Comparison of ENCODE assay signal across 23 cellular contexts in the genomic region with DNA sequence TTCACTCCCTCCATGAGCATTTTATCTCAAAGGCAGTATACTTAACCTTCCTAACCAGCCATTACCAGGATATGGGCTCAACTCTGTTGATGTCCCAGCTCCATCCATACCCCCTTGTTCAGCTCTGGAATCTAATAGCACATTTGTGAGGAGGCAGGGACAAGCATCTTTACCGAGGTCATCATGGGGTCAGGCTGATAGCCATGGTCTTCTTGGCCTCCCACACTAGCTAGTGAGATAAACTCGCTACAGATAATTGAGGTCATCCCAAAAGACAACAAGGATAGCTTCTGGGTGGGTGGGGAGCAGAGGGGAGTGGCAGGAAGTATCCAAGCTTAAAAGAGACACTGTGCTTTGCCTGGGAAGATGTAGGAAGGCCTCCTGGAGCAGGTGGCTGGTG.
"Had no signal": no experiment of that assay in that cellular context is flagged by ENCODE, and none has a peak within 500 bp of the region (broad histone marks: within the 10 kb centered on the region; RNA-seq: fewer than 3 reads in every experiment).

No MANE protein-coding gene starts in this region.

- H3K4me3 ChIP-seq: adrenal gland, ascending aorta, heart right ventricle, mucosa of descending colon, stomach, suprapubic skin, vagina had no signal

- H3K9me3 ChIP-seq: adrenal gland, ascending aorta, heart right ventricle, mucosa of descending colon, stomach, suprapubic skin, vagina had no signal

- H3K36me3 ChIP-seq: adrenal gland, ascending aorta, suprapubic skin, vagina had no signal

- H3K27me3 ChIP-seq: adrenal gland, ascending aorta, stomach, suprapubic skin, vagina had no signal

- DNase-seq: activated CD4-positive, alpha-beta T cell treated with anti-CD3 and anti-CD28 coated beads, Interleukin-2, amount 50 U/mL, for 1 hour; activated CD4-positive, CD25-positive, alpha-beta regulatory T cell treated with anti-CD3 and anti-CD28 coated beads, Interleukin-2, amount 50 U/mL, for 72 hours; activated CD8-positive, alpha-beta T cell treated with anti-CD3 and anti-CD28 coated beads, Interleukin-2, amount 10 ng/mL, durations not matched to agents 7 days and 5 days; adrenal gland; cerebellar nuclear complex; cortex of kidney; heart right ventricle; islet precursor cell; left cardiac atrium; mucosa of descending colon; occipital lobe; posterior cingulate gyrus; stimulated activated CD4-positive, alpha-beta T cell treated with anti-CD3 and anti-CD28 coated beads, Interleukin-12 subunit alpha, Interleukin-12 subunit beta, amount 100 ng/mL, for 4 hours; stimulated activated CD4-positive, alpha-beta T cell treated with anti-CD3 and anti-CD28 coated beads, Interleukin-4, amount 100 ng/mL, for 4 hours; stomach had no signal

- H3K27me3 Mint-ChIP-seq: type B pancreatic cell had no signal

- H3K9me3 Mint-ChIP-seq: activated T-helper 17 cell treated with anti-CD3 and anti-CD28 coated beads, Interleukin-2, amount 50 U/mL, for 72 hours; T-helper 2 cell treated with Interferon-gamma antibody and Interleukin-4, amounts not matched to agents 5 μg/mL and 100 μg/mL, for 36 hours; type B pancreatic cell had no signal

- H3K27ac Mint-ChIP-seq: activated CD8-positive, alpha-beta T cell treated with anti-CD3 and anti-CD28 coated beads, Interleukin-2, amount 10 ng/mL, durations not matched to agents 7 days and 5 days; activated naive CD8-positive, alpha-beta T cell; activated T-helper 17 cell treated with anti-CD3 and anti-CD28 coated beads, Interleukin-2, amount 50 U/mL, for 72 hours; T-helper 2 cell treated with Interferon-gamma antibody and Interleukin-4, amounts not matched to agents 5 μg/mL and 100 μg/mL, for 36 hours; type B pancreatic cell had no signal

- ATAC-seq: activated CD8-positive, alpha-beta T cell treated with anti-CD3 and anti-CD28 coated beads, Interleukin-2, amount 10 ng/mL, durations not matched to agents 7 days and 5 days; activated T-helper 17 cell treated with anti-CD3 and anti-CD28 coated beads, Interleukin-2, amount 50 U/mL, for 72 hours; heart right ventricle; left cardiac atrium; mucosa of descending colon had no signal

- H3K27ac ChIP-seq: adrenal gland, ascending aorta, heart right ventricle, stomach, suprapubic skin, vagina, VCaP had no signal

- H3K4me3 Mint-ChIP-seq: activated CD8-positive, alpha-beta T cell treated with anti-CD3 and anti-CD28 coated beads, Interleukin-2, amount 10 ng/mL, durations not matched to agents 7 days and 5 days; activated naive CD8-positive, alpha-beta T cell; activated T-helper 17 cell treated with anti-CD3 and anti-CD28 coated beads, Interleukin-2, amount 50 U/mL, for 72 hours; T-helper 2 cell treated with Interferon-gamma antibody and Interleukin-4, amounts not matched to agents 5 μg/mL and 100 μg/mL, for 36 hours; type B pancreatic cell had no signal

- H3K36me3 Mint-ChIP-seq: activated naive CD8-positive, alpha-beta T cell had no signal
